In genomic region chr12:111992464-111992863, GRCh38 we compare ENCODE assay signal across 1 cellular context.
TF ChIP-seq lines count a peak whose summit lies in the region.

No MANE protein-coding gene starts in this region.

TF ChIP-seq in GM12878, 131 proteins besides CTCF, POLR2A, EP300 and RAD21:
- TF ChIP-seq SIN3A (IDR thresholded peaks at IDR 0.05; ENCODE audit: low read depth, low read length) (no peak), RUNX3 (IDR thresholded peaks at IDR 0.05; ENCODE audit: low read length) (peak; percentile 76), MEF2A (IDR thresholded peaks at IDR 0.05; ENCODE audit: insufficient read depth, low read depth, low read length) (0 out of 2 replicates have a peak, but pooled peaks have one; percentile 54), CHD2 (IDR thresholded peaks at IDR 0.05; ENCODE audit: borderline replicate concordance, low read depth, low read length) (no peak), IKZF1 (conservative IDR thresholded peaks at IDR 0.05) (peak; percentile 39; the same call in 1 of the 2 replicates), E2F4 (IDR thresholded peaks at IDR 0.05; ENCODE audit: low read depth, low read length) (no peak), SPI1 (IDR thresholded peaks at IDR 0.05; ENCODE audit: borderline replicate concordance, insufficient read depth, low read depth, low read length) (no peak), EGR1 (IDR thresholded peaks at IDR 0.05; ENCODE audit: borderline replicate concordance in 1 of 2, low read depth in 2 of 2, low read length in 2 of 2) (no peak), PAX8 (IDR thresholded peaks at IDR 0.05) (no peak), POU2F2 (IDR thresholded peaks at IDR 0.05; ENCODE audit: borderline replicate concordance, low read depth, low read length) (no peak), SIX5 (IDR thresholded peaks at IDR 0.05; ENCODE audit: low read depth, low read length, severe bottlenecking) (no peak), JUNB (IDR thresholded peaks at IDR 0.05) (peak; percentile 17; the same call in 1 of the 2 replicates), ZNF622 (IDR thresholded peaks at IDR 0.05) (no peak), IKZF2 (IDR thresholded peaks at IDR 0.05) (peak; percentile 43 to 51), PBX3 (IDR thresholded peaks at IDR 0.05; ENCODE audit: insufficient replicate concordance, low read depth, low read length) (no peak), HCFC1 (IDR thresholded peaks at IDR 0.05; ENCODE audit: low read length) (no peak), E2F8 (IDR thresholded peaks at IDR 0.05; ENCODE audit: low read depth, partially characterized antibody) (no peak), CBX5 (IDR thresholded peaks at IDR 0.05; ENCODE audit: low read depth) (no peak), NR2C1 (IDR thresholded peaks at IDR 0.05) (no peak), YY1 (IDR thresholded peaks at IDR 0.05; ENCODE audit: low read depth, low read length) (no peak), FOXK2 (IDR thresholded peaks at IDR 0.05) (no peak), NBN (IDR thresholded peaks at IDR 0.05) (no peak), GATAD2B (conservative IDR thresholded peaks at IDR 0.05; ENCODE audit: low read depth) (no peak), TARDBP (IDR thresholded peaks at IDR 0.05; ENCODE audit: borderline replicate concordance) (no peak), NKRF (conservative IDR thresholded peaks at IDR 0.05) (no peak), EED (IDR thresholded peaks at IDR 0.05; ENCODE audit: low read depth) (0 out of 2 replicates have a peak, but pooled peaks have one; percentile 39), MTA2 (IDR thresholded peaks at IDR 0.05; ENCODE audit: low read depth) (0 out of 2 replicates have a peak, but pooled peaks have one; percentile 7)
